8 cellular contexts compared by ENCODE assay signal in genomic region chr2:218216674-218217365, GRCh38. TPM values are rescaled to one million over a fixed set of nuclear protein-coding genes. Genes with fewer than 3 reads are reported as not detected.
DNase-seq lines count a peak whose midpoint lies in the region; ATAC-seq and TF ChIP-seq lines count a peak whose summit lies in the region.

Gene ARPC2 (plus strand): TSS chr2:218217189. CDS start chr2:218217471, 282 bp downstream.

- peak within 1 kb of the TSS; percentile 91 for H3K4me3 ChIP-seq in LNCaP clone FGC (ENCODE audit: low read depth, low read length)
- peak within 1 kb of the TSS; percentile 87 for H3K4me3 ChIP-seq in RWPE2 (ENCODE audit: severe bottlenecking)
- H3K4me3 ChIP-seq in fibroblast of mammary gland (ENCODE audit: control insufficient read depth, low read depth, low read length): peak within 1 kb of the TSS; percentile 95
- peak within 1 kb of the TSS; percentile 90 for H3K4me3 ChIP-seq in naive thymus-derived CD4-positive, alpha-beta T cell (ENCODE audit: low read length)

- H3K27me3 ChIP-seq in RWPE2 (ENCODE audit: insufficient read depth, poor library complexity, severe bottlenecking): no peaks in the 10 kb centered on the region
- no peaks in the 10 kb centered on the region for H3K27me3 ChIP-seq in naive thymus-derived CD4-positive, alpha-beta T cell (ENCODE audit: control insufficient read depth in 2 of 2, insufficient read depth in 2 of 2, low read length in 2 of 2)

- H3K4me1 Mint-ChIP-seq in activated T-helper 2 cell treated with anti-CD3 and anti-CD28 coated beads, Interferon-gamma antibody, Interleukin-2, Interleukin-4, amounts not matched to agents 10 μg/mL and 5 μg/mL and 100 μg/mL, durations not matched to agents 14 hours and 24 hours and 36 hours (ENCODE audit: low read depth): peaks cover 35% of the 10 kb centered on the region
- H3K4me1 Mint-ChIP-seq in naive thymus-derived CD4-positive, alpha-beta T cell: peaks cover 31 to 48% (median 42%) of the 10 kb centered on the region in 7 donors
- H3K4me1 Mint-ChIP-seq in stimulated activated memory B cell treated with anti-CD40 and anti-IgM and Interleukin-4, amounts not matched to agents 10 μg/mL and 1 μg/mL and 100 μg/mL, for 72 hours: peaks cover 29% of the 10 kb centered on the region

- ATAC-seq in RWPE2 (ENCODE audit: low read depth): peak; percentile 78
- peak; percentile 90 for ATAC-seq in naive thymus-derived CD4-positive, alpha-beta T cell
- ATAC-seq in stimulated activated memory B cell treated with anti-CD40 and anti-IgM and Interleukin-4, amounts not matched to agents 10 μg/mL and 1 μg/mL and 100 μg/mL, for 72 hours: peak; percentile 84

- H3K36me3 ChIP-seq in RWPE2 (ENCODE audit: low read depth): peaks cover 41% of the 10 kb centered on the region
- H3K36me3 ChIP-seq in naive thymus-derived CD4-positive, alpha-beta T cell (ENCODE audit: control insufficient read depth in 2 of 3, insufficient read depth in 3 of 3, low read length in 3 of 3): peaks cover 0 to 14% (median 0%) of the 10 kb centered on the region in 3 experiments

- H3K9me3 ChIP-seq in RWPE2 (ENCODE audit: severe bottlenecking): no peaks in the 10 kb centered on the region
- H3K9me3 ChIP-seq in naive thymus-derived CD4-positive, alpha-beta T cell (ENCODE audit: control insufficient read depth in 2 of 3, low read length in 3 of 3): no peaks in the 10 kb centered on the region

- peak within 1 kb of the TSS; percentile 95 for H3K27ac Mint-ChIP-seq in activated T-helper 2 cell treated with anti-CD3 and anti-CD28 coated beads, Interferon-gamma antibody, Interleukin-2, Interleukin-4, amounts not matched to agents 10 μg/mL and 5 μg/mL and 100 μg/mL, durations not matched to agents 14 hours and 24 hours and 36 hours
- peak within 1 kb of the TSS; percentile 94 to 98 (median 97) for H3K27ac Mint-ChIP-seq in naive thymus-derived CD4-positive, alpha-beta T cell
- H3K27ac Mint-ChIP-seq in stimulated activated memory B cell treated with anti-CD40 and anti-IgM and Interleukin-4, amounts not matched to agents 10 μg/mL and 1 μg/mL and 100 μg/mL, for 72 hours: peak within 1 kb of the TSS; percentile 89

- peak within 1 kb of the TSS; percentile 89 for H3K4me3 Mint-ChIP-seq in activated T-helper 2 cell treated with anti-CD3 and anti-CD28 coated beads, Interferon-gamma antibody, Interleukin-2, Interleukin-4, amounts not matched to agents 10 μg/mL and 5 μg/mL and 100 μg/mL, durations not matched to agents 14 hours and 24 hours and 36 hours (ENCODE audit: low read depth)
- H3K4me3 Mint-ChIP-seq in naive thymus-derived CD4-positive, alpha-beta T cell: peak within 1 kb of the TSS; percentile 90 to 97 (median 94)
- H3K4me3 Mint-ChIP-seq in stimulated activated memory B cell treated with anti-CD40 and anti-IgM and Interleukin-4, amounts not matched to agents 10 μg/mL and 1 μg/mL and 100 μg/mL, for 72 hours: peak within 1 kb of the TSS; percentile 94

- CTCF ChIA-PET in naive thymus-derived CD4-positive, alpha-beta T cell (lab: Charles Lee): interaction anchor here (1.0 to 1.9 kb wide), 4 partner anchors 13 to 53 kb away, joined by 3 to 8 read pairs (median 4); partner anchors contain the start of genes AAMP and PNKD

- peaks cover 2% of the 10 kb centered on the region for H3K27me3 Mint-ChIP-seq in activated T-helper 2 cell treated with anti-CD3 and anti-CD28 coated beads, Interferon-gamma antibody, Interleukin-2, Interleukin-4, amounts not matched to agents 10 μg/mL and 5 μg/mL and 100 μg/mL, durations not matched to agents 14 hours and 24 hours and 36 hours (ENCODE audit: low read depth)
- H3K27me3 Mint-ChIP-seq in naive thymus-derived CD4-positive, alpha-beta T cell: peaks cover 0 to 6% (median 0%) of the 10 kb centered on the region in 5 donors
- no peaks in the 10 kb centered on the region for H3K27me3 Mint-ChIP-seq in stimulated activated memory B cell treated with anti-CD40 and anti-IgM and Interleukin-4, amounts not matched to agents 10 μg/mL and 1 μg/mL and 100 μg/mL, for 72 hours

- H3K9me3 Mint-ChIP-seq in activated T-helper 2 cell treated with anti-CD3 and anti-CD28 coated beads, Interferon-gamma antibody, Interleukin-2, Interleukin-4, amounts not matched to agents 10 μg/mL and 5 μg/mL and 100 μg/mL, durations not matched to agents 14 hours and 24 hours and 36 hours: peaks cover 3% of the 10 kb centered on the region
- peaks cover 0 to 5% (median 0%) of the 10 kb centered on the region in 11 donors for H3K9me3 Mint-ChIP-seq in naive thymus-derived CD4-positive, alpha-beta T cell
- H3K9me3 Mint-ChIP-seq in stimulated activated memory B cell treated with anti-CD40 and anti-IgM and Interleukin-4, amounts not matched to agents 10 μg/mL and 1 μg/mL and 100 μg/mL, for 72 hours: no peaks in the 10 kb centered on the region

- H3K36me3 Mint-ChIP-seq in activated T-helper 2 cell treated with anti-CD3 and anti-CD28 coated beads, Interferon-gamma antibody, Interleukin-2, Interleukin-4, amounts not matched to agents 10 μg/mL and 5 μg/mL and 100 μg/mL, durations not matched to agents 14 hours and 24 hours and 36 hours (ENCODE audit: low read depth): peaks cover 49% of the 10 kb centered on the region
- peaks cover 3 to 37% (median 15%) of the 10 kb centered on the region in 5 donors for H3K36me3 Mint-ChIP-seq in naive thymus-derived CD4-positive, alpha-beta T cell
- H3K36me3 Mint-ChIP-seq in stimulated activated memory B cell treated with anti-CD40 and anti-IgM and Interleukin-4, amounts not matched to agents 10 μg/mL and 1 μg/mL and 100 μg/mL, for 72 hours: peaks cover 32% of the 10 kb centered on the region

- TF ChIP-seq CTCF in LNCaP clone FGC (IDR thresholded peaks at IDR 0.05; ENCODE audit: control insufficient read depth, extremely low read depth, insufficient read depth) (no peak), RWPE2 (IDR thresholded peaks at IDR 0.05; ENCODE audit: poor library complexity, severe bottlenecking) (no peak), fibroblast of mammary gland (conservative IDR thresholded peaks at IDR 0.05; ENCODE audit: control insufficient read depth, insufficient read depth, low read depth, low read length) (no peak)

- POLR2A ChIA-PET in naive thymus-derived CD4-positive, alpha-beta T cell (lab: Charles Lee): interaction anchor here (0.6 to 7.6 kb wide), 10 partner anchors 13 to 354 kb away, joined by 3 to 70 read pairs (median 4); partner anchors contain the start of genes AAMP and PNKD

- DNase-seq in Daoy (ENCODE audit: low read depth) (peak; percentile 98), GOT3 (lab: John Stamatoyannopoulos, UW) (peak; percentile 86), LNCaP clone FGC (ENCODE audit: low read depth) (peak; percentile 50), RWPE2 (ENCODE audit: low spot score) (peak; percentile 91), fibroblast of mammary gland (ENCODE audit: low read depth) (peak; percentile 93)
- peak; percentile 95 for DNase-seq in activated T-helper 2 cell treated with anti-CD3 and anti-CD28 coated beads, Interferon-gamma antibody, Interleukin-2, Interleukin-4, amounts not matched to agents 10 μg/mL and 5 μg/mL and 100 μg/mL, durations not matched to agents 14 hours and 24 hours and 36 hours (ENCODE audit: low spot score)
- DNase-seq in naive thymus-derived CD4-positive, alpha-beta T cell: peak; percentile 91 to 97 (median 95)

- peak within 1 kb of the TSS; percentile 90 for H3K27ac ChIP-seq in RWPE2 (ENCODE audit: poor library complexity, severe bottlenecking)
- peak within 1 kb of the TSS; percentile 99 for H3K27ac ChIP-seq in naive thymus-derived CD4-positive, alpha-beta T cell (ENCODE audit: low read depth, low read length)

- H3K4me1 ChIP-seq in RWPE2 (ENCODE audit: insufficient read depth, poor library complexity, severe bottlenecking): peaks cover 29% of the 10 kb centered on the region
- peaks cover 25 to 33% of the 10 kb centered on the region in 2 donors for H3K4me1 ChIP-seq in naive thymus-derived CD4-positive, alpha-beta T cell (ENCODE audit: control insufficient read depth in 2 of 2, insufficient read depth in 2 of 2, low read length in 2 of 2)

- intact Hi-C loops in activated T-helper 2 cell treated with anti-CD3 and anti-CD28 coated beads, Interferon-gamma antibody, Interleukin-2, Interleukin-4, amounts not matched to agents 10 μg/mL and 5 μg/mL and 100 μg/mL, durations not matched to agents 14 hours and 24 hours and 36 hours (cut with micrococcal nuclease): loop anchor here (1.0 to 5.0 kb wide), 3 partner anchors 53 to 1170 kb away; partner anchors contain the start of genes AAMP, CNOT9, DNPEP and PNKD
- intact Hi-C loops in naive thymus-derived CD4-positive, alpha-beta T cell (cut with micrococcal nuclease): loop anchor here (1.0 to 5.0 kb wide), 16 partner anchors 12 to 1326 kb away; partner anchors contain the start of genes AAMP (in 2 of the 2), CNOT9 (in 2 of the 2), DNPEP (in 2 of the 2) and PNKD (in 2 of the 2)

RNA-seq across cellular contexts. Expression of gene ARPC2, which starts in this region (rescaled TPM):
- total RNA-seq in Daoy (2014; rRNA removed; shearing (Covaris generic)): 293 and 345 TPM in 2 replicates
- total RNA-seq in activated T-helper 2 cell treated with anti-CD3 and anti-CD28 coated beads, Interferon-gamma antibody, Interleukin-2, Interleukin-4, amounts not matched to agents 10 μg/mL and 5 μg/mL and 100 μg/mL, durations not matched to agents 14 hours and 24 hours and 36 hours: 639 and 643 TPM in 2 replicates
- 100 to 1,000 TPM; 330 to 694 (median 368) TPM for total RNA-seq in naive thymus-derived CD4-positive, alpha-beta T cell
- 100 to 1,000 TPM; 628 to 638 TPM for polyA plus RNA-seq in naive thymus-derived CD4-positive, alpha-beta T cell

Comparison
In these comparisons a context has a peak if more than half of its experiments do, and no peak if none do; other contexts are left out.
1. Peak in every context shown above with its lines: DNase-seq, ATAC-seq, H3K4me3 ChIP-seq and H3K27ac ChIP-seq.